ENCODE assay signal across 16 cellular contexts in genomic region chr4:19074061-19074460, GRCh38.
"Had no signal": no experiment of that assay in that cellular context is flagged by ENCODE, and none has a peak within 500 bp of the region (broad histone marks: within the 10 kb centered on the region; RNA-seq: fewer than 3 reads in every experiment).

No MANE protein-coding gene starts in this region.

- DNase-seq: effector memory CD8-positive, alpha-beta T cell; gastrocnemius medialis; heart right ventricle; hypothalamus; kidney glomerular epithelial cell; mammary epithelial cell; naive thymus-derived CD4-positive, alpha-beta T cell; nephron progenitor cell; ovary; right lobe of liver; stimulated activated CD4-positive, alpha-beta T cell treated with anti-CD3 and anti-CD28 coated beads, Interleukin-15, amount 100 ng/mL, for 24 hours; stimulated activated CD4-positive, alpha-beta T cell treated with anti-CD3 and anti-CD28 coated beads, Interleukin-1b, Interleukin-23, amount 100 ng/mL, for 48 hours; stimulated activated CD4-positive, alpha-beta T cell treated with anti-CD3 and anti-CD28 coated beads, Interleukin-4, amount 100 ng/mL, for 24 hours; tibial artery; upper lobe of left lung; uterus had no signal
